Comparison of ENCODE assay signal across 10 cellular contexts in genomic region chr2:239398536-239398935, GRCh38. TPM values are rescaled to one million over a fixed set of nuclear protein-coding genes. Genes with fewer than 3 reads are reported as not detected.
DNase-seq lines count a peak whose midpoint lies in the region; ATAC-seq, FAIRE-seq and TF ChIP-seq lines count a peak whose summit lies in the region.
"Had no signal": no experiment of that assay in that cellular context is flagged by ENCODE, and none has a peak within 500 bp of the region (broad histone marks: within the 10 kb centered on the region; RNA-seq: fewer than 3 reads in every experiment).

No MANE protein-coding gene starts in this region.

- no peak for TF ChIP-seq CTCF in A673 (conservative IDR thresholded peaks at IDR 0.05; ENCODE audit: low read depth, low read length)
- TF ChIP-seq CTCF in natural killer cell (IDR thresholded peaks at IDR 0.05), result no peak

- no peak for ATAC-seq in natural killer cell
- no peak for ATAC-seq in HG02642 (IDR thresholded peaks at IDR 0.05; ENCODE audit: poor library complexity, unreplicated experiment)
- ATAC-seq in GM21526 (IDR thresholded peaks at IDR 0.05; ENCODE audit: low FRiP score, unreplicated experiment), result no peak

- peaks cover 39% of the 10 kb centered on the region for H3K4me1 Mint-ChIP-seq in activated T-helper 2 cell treated with anti-CD3 and anti-CD28 coated beads, Interferon-gamma antibody, Interleukin-2, Interleukin-4, amounts not matched to agents 10 μg/mL and 5 μg/mL and 100 μg/mL, durations not matched to agents 14 hours and 24 hours and 36 hours (ENCODE audit: low read depth)
- peaks cover 35 to 47% of the 10 kb centered on the region in 2 donors for H3K4me1 Mint-ChIP-seq in natural killer cell

- H3K27ac Mint-ChIP-seq in activated T-helper 2 cell treated with anti-CD3 and anti-CD28 coated beads, Interferon-gamma antibody, Interleukin-2, Interleukin-4, amounts not matched to agents 10 μg/mL and 5 μg/mL and 100 μg/mL, durations not matched to agents 14 hours and 24 hours and 36 hours, result no peak overlapping the region
- peak overlapping the region; percentile 84 to 89 for H3K27ac Mint-ChIP-seq in natural killer cell

- intact Hi-C loops in A673 (cut with micrococcal nuclease; ENCODE audit: unreplicated experiment) (no loop called here), natural killer cell (cut with micrococcal nuclease) (no loop called here)
- intact Hi-C loops in activated T-helper 2 cell treated with anti-CD3 and anti-CD28 coated beads, Interferon-gamma antibody, Interleukin-2, Interleukin-4, amounts not matched to agents 10 μg/mL and 5 μg/mL and 100 μg/mL, durations not matched to agents 14 hours and 24 hours and 36 hours (cut with micrococcal nuclease), result no loop called here

- H3K36me3 Mint-ChIP-seq in activated T-helper 2 cell treated with anti-CD3 and anti-CD28 coated beads, Interferon-gamma antibody, Interleukin-2, Interleukin-4, amounts not matched to agents 10 μg/mL and 5 μg/mL and 100 μg/mL, durations not matched to agents 14 hours and 24 hours and 36 hours (ENCODE audit: low read depth), result peaks cover 26% of the 10 kb centered on the region
- no peaks in the 10 kb centered on the region for H3K36me3 Mint-ChIP-seq in natural killer cell

- BruUV-seq in A673 (replicated peaks; lab: Mats Ljungman, UMichigan), result no TSS peak

- no peaks in the 10 kb centered on the region for H3K27me3 Mint-ChIP-seq in activated T-helper 2 cell treated with anti-CD3 and anti-CD28 coated beads, Interferon-gamma antibody, Interleukin-2, Interleukin-4, amounts not matched to agents 10 μg/mL and 5 μg/mL and 100 μg/mL, durations not matched to agents 14 hours and 24 hours and 36 hours (ENCODE audit: low read depth)
- H3K27me3 Mint-ChIP-seq in natural killer cell (ENCODE audit: low read depth in 2 of 2), result no peaks in the 10 kb centered on the region

- H3K36me3 ChIP-seq in A673 (ENCODE audit: insufficient read depth, low read length, poor library complexity, severe bottlenecking), result no peaks in the 10 kb centered on the region
- H3K36me3 ChIP-seq: uterus had no signal

- no peak for DNase-seq in A673 (ENCODE audit: low spot score)
- peak; percentile 30 for DNase-seq in ELF-1 (ENCODE audit: low read depth, low spot score)
- DNase-seq in activated T-helper 2 cell treated with anti-CD3 and anti-CD28 coated beads, Interferon-gamma antibody, Interleukin-2, Interleukin-4, amounts not matched to agents 10 μg/mL and 5 μg/mL and 100 μg/mL, durations not matched to agents 14 hours and 24 hours and 36 hours (ENCODE audit: low spot score), result no peak
- DNase-seq in natural killer cell, result no peak
- no peak for DNase-seq in hepatic stellate cell (ENCODE audit: low spot score)
- DNase-seq in GM12892 (ENCODE audit: insufficient read length), result no peak

- peak overlapping the region; percentile 63 for H3K4me3 ChIP-seq in A673 (ENCODE audit: low read depth, low read length, poor library complexity, severe bottlenecking)

- no peak for FAIRE-seq in GM12892 (lab: Jason Lieb, UNC)
- FAIRE-seq: G401.6 had no signal

- POLR2A ChIA-PET in A673 (lab: Charles Lee; ENCODE audit: low non-redundant PET), result no interaction called here

- no peak for TF ChIP-seq POLR2A in GM12892 (IDR thresholded peaks at IDR 0.05; ENCODE audit: low read depth, low read length)

- peak overlapping the region; percentile 71 for H3K27ac ChIP-seq in A673 (ENCODE audit: low read depth, low read length, poor library complexity, severe bottlenecking)

- H3K4me3 Mint-ChIP-seq in activated T-helper 2 cell treated with anti-CD3 and anti-CD28 coated beads, Interferon-gamma antibody, Interleukin-2, Interleukin-4, amounts not matched to agents 10 μg/mL and 5 μg/mL and 100 μg/mL, durations not matched to agents 14 hours and 24 hours and 36 hours (ENCODE audit: low read depth), result peak overlapping the region; percentile 90
- no peak overlapping the region for H3K4me3 Mint-ChIP-seq in natural killer cell

- no peaks in the 10 kb centered on the region for H3K9me3 Mint-ChIP-seq in activated T-helper 2 cell treated with anti-CD3 and anti-CD28 coated beads, Interferon-gamma antibody, Interleukin-2, Interleukin-4, amounts not matched to agents 10 μg/mL and 5 μg/mL and 100 μg/mL, durations not matched to agents 14 hours and 24 hours and 36 hours
- H3K9me3 Mint-ChIP-seq in natural killer cell, result no peaks in the 10 kb centered on the region

- no peaks in the 10 kb centered on the region for H3K9me3 ChIP-seq in A673 (ENCODE audit: low read depth, low read length, poor library complexity, severe bottlenecking)
- H3K9me3 ChIP-seq: uterus had no signal

- peaks cover 26% of the 10 kb centered on the region for H3K4me1 ChIP-seq in A673 (ENCODE audit: insufficient read depth, low read length, poor library complexity, severe bottlenecking)

- CTCF ChIA-PET in A673 (lab: Charles Lee), result no interaction called here

- H3K27me3 ChIP-seq in A673 (replicated peaks; ENCODE audit: insufficient read depth, low read depth, low read length, poor library complexity), result no peaks in the 10 kb centered on the region
- H3K27me3 ChIP-seq: uterus had no signal

RNA-seq across cellular contexts. Expression of gene HDAC4, which starts 2.3 kb away (rescaled TPM):
- total RNA-seq in A673 (2021) (36.0 and 40.0 TPM in 2 replicates), natural killer cell (100 to 1,000 TPM in 2 of 3 donors, 10 to 100 TPM in 1; 74.9 to 105 (median 100) TPM)
- total RNA-seq in activated T-helper 2 cell treated with anti-CD3 and anti-CD28 coated beads, Interferon-gamma antibody, Interleukin-2, Interleukin-4, amounts not matched to agents 10 μg/mL and 5 μg/mL and 100 μg/mL, durations not matched to agents 14 hours and 24 hours and 36 hours, result 44.8 and 55.3 TPM in 2 replicates
- 4.6 TPM for polyA plus RNA-seq in GM12892 (2012; ENCODE audit: missing spikeins)
